In the genomic region with DNA sequence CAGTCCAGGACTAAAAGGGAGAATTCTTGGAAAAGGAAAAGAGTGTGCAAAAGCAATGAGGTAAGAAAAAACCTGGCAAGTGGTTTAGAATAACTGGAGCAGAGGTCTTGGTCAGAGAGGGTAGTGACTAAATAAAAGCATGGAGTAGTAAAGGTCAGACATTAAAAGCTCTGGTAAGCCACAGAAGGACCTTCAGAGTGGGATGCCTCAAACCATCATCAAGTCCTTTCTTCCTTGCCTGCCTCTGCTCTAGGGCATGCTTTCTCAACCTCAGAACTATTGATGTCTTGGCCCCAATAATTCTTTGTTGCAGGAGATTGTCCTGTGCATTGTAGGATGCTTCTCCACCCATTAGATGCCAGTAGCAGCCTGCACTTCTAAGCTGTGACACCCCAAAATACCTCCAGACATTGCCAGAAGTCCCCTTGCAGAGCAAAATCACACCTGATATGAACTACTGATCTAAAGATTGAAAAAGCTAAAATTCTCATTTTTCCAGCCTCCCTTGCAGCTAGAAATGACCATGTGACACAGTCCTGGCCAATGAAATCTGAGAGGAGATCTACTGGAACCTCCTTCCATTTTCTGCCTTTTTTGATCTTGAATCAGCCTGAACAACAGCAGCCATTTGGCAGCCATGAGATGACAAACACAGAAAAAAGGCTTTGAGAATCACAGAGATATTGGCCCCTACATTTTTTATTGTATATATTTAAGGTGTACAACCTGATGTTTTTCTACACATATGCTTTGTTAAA, we compare ENCODE assay signal across 1 cellular context.
TF ChIP-seq lines count a peak whose summit lies in the region.

No MANE protein-coding gene starts in this region.

TF ChIP-seq in K562, 482 proteins besides CTCF, POLR2A, EP300 and RAD21:
- TF ChIP-seq CBFA2T2 (conservative IDR thresholded peaks at IDR 0.05) (no peak), TCF7L2 (IDR thresholded peaks at IDR 0.05; ENCODE audit: low read depth, low read length) (no peak), CBFA2T3 (IDR thresholded peaks at IDR 0.05) (no peak), ARNT (IDR thresholded peaks at IDR 0.05) (no peak), ZNF668 (CRISPR knock-in tag; IDR thresholded peaks at IDR 0.05) (no peak), NFYB (IDR thresholded peaks at IDR 0.05; ENCODE audit: extremely low read depth, insufficient read length) (peak; percentile 71), EHMT2 (IDR thresholded peaks at IDR 0.05) (no peak), ZNF76 (CRISPR knock-in tag; IDR thresholded peaks at IDR 0.05; ENCODE audit: borderline replicate concordance) (no peak)
- TF ChIP-seq, protein P1, sequence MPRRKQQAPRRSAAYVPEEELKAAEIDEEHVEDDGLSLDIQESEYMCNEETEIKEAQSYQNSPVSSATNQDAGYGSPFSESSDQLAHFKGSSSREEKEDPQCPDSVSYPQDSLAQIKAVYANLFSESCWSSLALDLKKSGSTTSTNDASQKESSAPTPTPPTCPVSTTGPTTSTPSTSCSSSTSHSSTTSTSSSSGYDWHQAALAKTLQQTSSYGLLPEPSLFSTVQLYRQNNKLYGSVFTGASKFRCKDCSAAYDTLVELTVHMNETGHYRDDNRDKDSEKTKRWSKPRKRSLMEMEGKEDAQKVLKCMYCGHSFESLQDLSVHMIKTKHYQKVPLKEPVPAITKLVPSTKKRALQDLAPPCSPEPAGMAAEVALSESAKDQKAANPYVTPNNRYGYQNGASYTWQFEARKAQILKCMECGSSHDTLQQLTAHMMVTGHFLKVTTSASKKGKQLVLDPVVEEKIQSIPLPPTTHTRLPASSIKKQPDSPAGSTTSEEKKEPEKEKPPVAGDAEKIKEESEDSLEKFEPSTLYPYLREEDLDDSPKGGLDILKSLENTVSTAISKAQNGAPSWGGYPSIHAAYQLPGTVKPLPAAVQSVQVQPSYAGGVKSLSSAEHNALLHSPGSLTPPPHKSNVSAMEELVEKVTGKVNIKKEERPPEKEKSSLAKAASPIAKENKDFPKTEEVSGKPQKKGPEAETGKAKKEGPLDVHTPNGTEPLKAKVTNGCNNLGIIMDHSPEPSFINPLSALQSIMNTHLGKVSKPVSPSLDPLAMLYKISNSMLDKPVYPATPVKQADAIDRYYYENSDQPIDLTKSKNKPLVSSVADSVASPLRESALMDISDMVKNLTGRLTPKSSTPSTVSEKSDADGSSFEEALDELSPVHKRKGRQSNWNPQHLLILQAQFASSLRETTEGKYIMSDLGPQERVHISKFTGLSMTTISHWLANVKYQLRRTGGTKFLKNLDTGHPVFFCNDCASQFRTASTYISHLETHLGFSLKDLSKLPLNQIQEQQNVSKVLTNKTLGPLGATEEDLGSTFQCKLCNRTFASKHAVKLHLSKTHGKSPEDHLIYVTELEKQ (CRISPR knock-in tag; IDR thresholded peaks at IDR 0.05), result no peak
- TF ChIP-seq, protein P2, sequence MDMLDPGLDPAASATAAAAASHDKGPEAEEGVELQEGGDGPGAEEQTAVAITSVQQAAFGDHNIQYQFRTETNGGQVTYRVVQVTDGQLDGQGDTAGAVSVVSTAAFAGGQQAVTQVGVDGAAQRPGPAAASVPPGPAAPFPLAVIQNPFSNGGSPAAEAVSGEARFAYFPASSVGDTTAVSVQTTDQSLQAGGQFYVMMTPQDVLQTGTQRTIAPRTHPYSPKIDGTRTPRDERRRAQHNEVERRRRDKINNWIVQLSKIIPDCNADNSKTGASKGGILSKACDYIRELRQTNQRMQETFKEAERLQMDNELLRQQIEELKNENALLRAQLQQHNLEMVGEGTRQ (CRISPR knock-in tag; IDR thresholded peaks at IDR 0.05), result peak; percentile 32
